ENCODE assay signal across 22 cellular contexts in the genomic region with DNA sequence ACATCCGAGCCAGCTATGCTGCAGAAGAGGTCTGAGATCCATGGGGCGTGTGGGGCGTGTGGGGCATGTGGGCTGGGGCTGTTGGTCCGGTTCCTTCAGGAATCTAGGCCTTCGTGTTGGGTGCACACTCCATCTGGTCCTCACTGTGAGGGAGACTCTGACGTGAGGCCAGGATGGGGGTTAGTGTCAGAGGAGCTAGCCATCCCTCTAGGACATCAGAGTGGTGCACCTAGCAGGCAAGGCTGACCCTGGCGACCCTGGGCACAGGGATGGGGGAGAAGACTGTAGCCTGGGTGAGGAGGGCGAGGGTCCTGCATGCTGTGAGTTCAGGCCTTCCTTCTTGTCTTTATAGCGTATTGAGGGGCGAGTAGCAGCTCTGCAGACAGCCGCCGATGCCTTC. TPM values are rescaled to one million over a fixed set of nuclear protein-coding genes. Genes with fewer than 3 reads are reported as not detected.
A peak's percentile ranks its signal among the peaks of the same experiment; 100 is the strongest.
DNase-seq lines count a peak whose midpoint lies in the region; ATAC-seq and TF ChIP-seq lines count a peak whose summit lies in the region.
"Had no signal": no experiment of that assay in that cellular context is flagged by ENCODE, and none has a peak within 500 bp of the region (broad histone marks: within the 10 kb centered on the region; RNA-seq: fewer than 3 reads in every experiment).

No MANE protein-coding gene starts in this region.

- H3K4me1 ChIP-seq in H9 (ENCODE audit: insufficient read depth, low read length) (no peaks in the 10 kb centered on the region), neuronal stem cell (ENCODE audit: control insufficient read depth in 2 of 2, insufficient read depth in 1 of 2, low read depth in 1 of 2, low read length in 2 of 2) (no peaks in the 10 kb centered on the region), Peyer's patch (no peaks in the 10 kb centered on the region)

- H3K4me2 ChIP-seq in H9 (ENCODE audit: insufficient read depth, insufficient read length, low read length), result no peak overlapping the region
- no peak overlapping the region for H3K4me2 ChIP-seq in neuronal stem cell (ENCODE audit: insufficient read depth, low read length, poor library complexity, severe bottlenecking)

- ATAC-seq in activated naive CD8-positive, alpha-beta T cell treated with anti-CD3 and anti-CD28 coated beads, Interleukin-2, amount 50 U/mL, for 24 hours, result no peak

- H2AFZ ChIP-seq in H9 (ENCODE audit: low read length), result no peak overlapping the region
- H2AFZ ChIP-seq in neuronal stem cell (ENCODE audit: low read length), result no peak overlapping the region

- H3K23ac ChIP-seq in H9 (ENCODE audit: insufficient read length, low read depth, low read length), result no peak overlapping the region
- H3K23ac ChIP-seq in neuronal stem cell (ENCODE audit: low read depth, low read length, poor library complexity), result peak overlapping the region; percentile 38

- WGBS in H9 (ENCODE audit: extremely low coverage, insufficient read length, low lambda C conversion rate), result no CpG with 5 or more reads among the region's 12 CpGs
- WGBS in neuronal stem cell (ENCODE audit: extremely low coverage in 2 of 2, insufficient read length in 2 of 2, insufficient replicate concordance in 1 of 2), 2 donors, result no CpG with 5 or more reads among the region's 12 CpGs

- peaks cover 4 to 24% (median 7%) of the 10 kb centered on the region in 3 experiments; a peak in 5 of 7 replicates for H3K36me3 Mint-ChIP-seq in H9 (ENCODE audit: insufficient read depth in 1 of 3, low read depth in 3 of 3)
- H3K36me3 Mint-ChIP-seq in activated naive CD8-positive, alpha-beta T cell treated with anti-CD3 and anti-CD28 coated beads, Interleukin-2, amount 50 U/mL, for 24 hours (ENCODE audit: low read depth), result peaks cover 10% of the 10 kb centered on the region

- H3K27ac Mint-ChIP-seq in H9, result peak overlapping the region in 2 of 3 experiments; percentile 20 to 61; a peak in 1 of 7 replicates
- peak overlapping the region; percentile 31 for H3K27ac Mint-ChIP-seq in activated naive CD8-positive, alpha-beta T cell treated with anti-CD3 and anti-CD28 coated beads, Interleukin-2, amount 50 U/mL, for 24 hours

- no peak overlapping the region for H3K4me3 Mint-ChIP-seq in H9
- H3K4me3 Mint-ChIP-seq in activated naive CD8-positive, alpha-beta T cell treated with anti-CD3 and anti-CD28 coated beads, Interleukin-2, amount 50 U/mL, for 24 hours, result no peak overlapping the region

- H2BK12ac ChIP-seq in H9 (ENCODE audit: insufficient read length, low read depth, low read length), result no peak overlapping the region
- H2BK12ac ChIP-seq in neuronal stem cell (ENCODE audit: low read length), result no peak overlapping the region

- H3K27me3 ChIP-seq in H9 (ENCODE audit: insufficient read depth, low read length) (no peaks in the 10 kb centered on the region), neuronal stem cell (ENCODE audit: control insufficient read depth in 3 of 3, insufficient read depth in 3 of 3, low read depth in 1 of 3, low read length in 3 of 3) (no peaks in the 10 kb centered on the region), Peyer's patch (no peaks in the 10 kb centered on the region)

- H4K20me1 ChIP-seq in H9 (ENCODE audit: control insufficient read depth, insufficient read depth, insufficient read length), result no peaks in the 10 kb centered on the region

- no peak overlapping the region for H3K27ac ChIP-seq in H9 (ENCODE audit: insufficient read length, low read depth, low read length)
- H3K27ac ChIP-seq in neuronal stem cell (replicated peaks; ENCODE audit: low read length), result no peak overlapping the region
- no peak overlapping the region for H3K27ac ChIP-seq in Peyer's patch
- H3K27ac ChIP-seq: HL-60 had no signal

- H4K8ac ChIP-seq in H9 (replicated peaks; ENCODE audit: insufficient read length, low read depth, low read length) (no peak overlapping the region), neuronal stem cell (ENCODE audit: low read depth, low read length) (no peak overlapping the region)

- H2BK120ac ChIP-seq in H9 (ENCODE audit: low read depth, low read length, poor library complexity, severe bottlenecking) (no peak overlapping the region), neuronal stem cell (ENCODE audit: low read depth, low read length) (no peak overlapping the region)

- DNase-seq in activated effector memory CD4-positive, alpha-beta T cell treated with anti-CD3 and anti-CD28 coated beads, Interleukin-2, amount 50 U/mL, for 16 hours, result peak; percentile 34
- DNase-seq in activated effector memory CD4-positive, alpha-beta T cell treated with Interleukin-2 at 50 U/mL for 16 hours, result no peak
- DNase-seq in H9 (no peak), neuronal stem cell (ENCODE audit: low spot score) (no peak), Peyer's patch (no peak), NCI-H510A treated with DMSO at 0.1 percent for 48 hours (lab: John Stamatoyannopoulos, UW) (no peak)
- no peak for DNase-seq in activated naive CD8-positive, alpha-beta T cell treated with anti-CD3 and anti-CD28 coated beads, Interleukin-2, amount 50 U/mL, for 24 hours
- DNase-seq in activated CD4-positive, alpha-beta T cell treated with anti-CD3 and anti-CD28 coated beads, Interleukin-2, amount 50 U/mL, for 48 hours, result no peak
- DNase-seq: DMS53, GOT3, Karpas-422, NCI-H1092, NCI-H1417 treated with DMSO at 0.1 percent for 48 hours, NCI-H1694 treated with DMSO at 0.1 percent for 48 hours, NCI-H2081, NCI-H2227 treated with DMSO at 0.1 percent for 48 hours, NCI-H69, SHP77 treated with DMSO at 0.1 percent for 48 hours had no signal

- H3K4ac ChIP-seq in H9 (ENCODE audit: low read depth, low read length) (no peak overlapping the region), neuronal stem cell (ENCODE audit: low read length) (no peak overlapping the region)

- no peaks in the 10 kb centered on the region for H3K23me2 ChIP-seq in H9 (ENCODE audit: insufficient read length, low read depth, low read length, poor library complexity, severe bottlenecking)

- H3K27me3 Mint-ChIP-seq in H9 (ENCODE audit: low read depth), result peaks cover 2% of the 10 kb centered on the region; the same call in 1 of the 2 replicates
- no peaks in the 10 kb centered on the region for H3K27me3 Mint-ChIP-seq in activated naive CD8-positive, alpha-beta T cell treated with anti-CD3 and anti-CD28 coated beads, Interleukin-2, amount 50 U/mL, for 24 hours

- H2BK5ac ChIP-seq in H9 (ENCODE audit: insufficient read length, low read length) (no peak overlapping the region), neuronal stem cell (ENCODE audit: low read length) (no peak overlapping the region)

- peaks cover 27 to 65% of the 10 kb centered on the region in 2 donors for H3K36me3 ChIP-seq in neuronal stem cell (replicated peaks in 1 of 2; ENCODE audit: control insufficient read depth in 2 of 2, insufficient read depth in 2 of 2, low read length in 2 of 2)
- peaks cover 0 to 63% (median 0%) of the 10 kb centered on the region in 3 donors for H3K36me3 ChIP-seq in Peyer's patch

- H3K9me3 Mint-ChIP-seq in H9, result no peaks in the 10 kb centered on the region
- no peaks in the 10 kb centered on the region for H3K9me3 Mint-ChIP-seq in activated naive CD8-positive, alpha-beta T cell treated with anti-CD3 and anti-CD28 coated beads, Interleukin-2, amount 50 U/mL, for 24 hours

- H3K79me1 ChIP-seq in H9 (ENCODE audit: insufficient read depth, low read depth, low read length, poor library complexity, severe bottlenecking) (no peaks in the 10 kb centered on the region), neuronal stem cell (ENCODE audit: low read depth, low read length) (no peaks in the 10 kb centered on the region)

- TF ChIP-seq POLR2A in Peyer's patch (IDR thresholded peaks at IDR 0.05), result no peak

- no peak overlapping the region for H3K56ac ChIP-seq in H9 (ENCODE audit: insufficient read length, low read depth, low read length)

- no peak overlapping the region for H3K14ac ChIP-seq in H9 (ENCODE audit: insufficient read depth, low read length)
- no peak overlapping the region for H3K14ac ChIP-seq in neuronal stem cell (ENCODE audit: low read length)

- H3K4me1 Mint-ChIP-seq in H9, result no peaks in the 10 kb centered on the region
- peaks cover 46% of the 10 kb centered on the region for H3K4me1 Mint-ChIP-seq in activated naive CD8-positive, alpha-beta T cell treated with anti-CD3 and anti-CD28 coated beads, Interleukin-2, amount 50 U/mL, for 24 hours

- H3K4me3 ChIP-seq in neuronal stem cell (ENCODE audit: low read length in 2 of 2) (no peak overlapping the region), Peyer's patch (no peak overlapping the region)

- H3K18ac ChIP-seq in H9 (ENCODE audit: insufficient read length, low read depth, low read length) (no peak overlapping the region), neuronal stem cell (ENCODE audit: low read length) (no peak overlapping the region)

- no peaks in the 10 kb centered on the region for H3K79me2 ChIP-seq in H9 (ENCODE audit: insufficient read depth, low read length)

- no peak overlapping the region for H2BK20ac ChIP-seq in H9 (ENCODE audit: low read depth, low read length, poor library complexity, severe bottlenecking)

- H3K9ac ChIP-seq in H9 (ENCODE audit: extremely low read depth, insufficient read length, low read length) (no peak overlapping the region), neuronal stem cell (ENCODE audit: low read depth, low read length, poor library complexity) (no peak overlapping the region)

- H3T11ph ChIP-seq in H9 (ENCODE audit: low read length), result no peak overlapping the region

- H2AK5ac ChIP-seq in H9 (ENCODE audit: insufficient read length, low read length) (no peak overlapping the region), neuronal stem cell (ENCODE audit: low read depth, low read length) (no peak overlapping the region)

- TF ChIP-seq CTCF in H9 (conservative IDR thresholded peaks at IDR 0.05) (no peak), Peyer's patch (IDR thresholded peaks at IDR 0.05) (no peak)

- H4K5ac ChIP-seq in H9 (ENCODE audit: insufficient read length, low read depth, low read length), result no peak overlapping the region

- H3K9me3 ChIP-seq in H9 (ENCODE audit: control insufficient read depth, low read depth, low read length) (no peaks in the 10 kb centered on the region), neuronal stem cell (replicated peaks in 1 of 2; ENCODE audit: control insufficient read depth in 2 of 2, insufficient read depth in 1 of 2, low read depth in 1 of 2, low read length in 2 of 2) (no peaks in the 10 kb centered on the region), Peyer's patch (no peaks in the 10 kb centered on the region)

- H4K91ac ChIP-seq in H9 (ENCODE audit: insufficient read length, low read depth, low read length), result no peak overlapping the region
- H4K91ac ChIP-seq in neuronal stem cell (ENCODE audit: low read depth, low read length, poor library complexity), result no peak overlapping the region

- no peak overlapping the region for H2BK15ac ChIP-seq in H9 (ENCODE audit: low read depth, low read length)
- H2BK15ac ChIP-seq in neuronal stem cell (ENCODE audit: low read length), result no peak overlapping the region

RNA-seq across cellular contexts. Expression of a gene that starts 8.7 kb away (rescaled TPM):
- total RNA-seq in H9 (2021), result 45.2 and 47.8 TPM in 2 replicates
- 149 TPM for polyA plus RNA-seq in neuronal stem cell (2013, experiment 1 of 2)
- 143 TPM for polyA plus RNA-seq in neuronal stem cell (2013, experiment 2 of 2)
- 10 to 100 TPM; 22.8 to 52.8 (median 36.5) TPM for total RNA-seq in Peyer's patch

RNA-seq across cellular contexts. Expression of a gene that starts 24.1 kb away (rescaled TPM):
- total RNA-seq in H9 (2021) (31.6 and 32.1 TPM in 2 replicates), Peyer's patch (10 to 100 TPM; 43.7 to 54.6 (median 45.1) TPM)
- polyA plus RNA-seq in neuronal stem cell (2013, experiment 1 of 2), result 19.8 TPM
- polyA plus RNA-seq in neuronal stem cell (2013, experiment 2 of 2), result 18.6 TPM

RNA-seq across cellular contexts. Expression of a gene that starts 24.2 kb away (rescaled TPM):
- 27.2 and 30.8 TPM in 2 replicates for total RNA-seq in H9 (2021)
- polyA plus RNA-seq in neuronal stem cell (2013, experiment 1 of 2), result 61.0 TPM
- polyA plus RNA-seq in neuronal stem cell (2013, experiment 2 of 2), result 61.2 TPM
- total RNA-seq in Peyer's patch, result 10 to 100 TPM; 25.4 to 99.0 (median 48.7) TPM

RNA-seq across cellular contexts. Expression of a gene that starts 48.5 kb away (rescaled TPM):
- total RNA-seq in H9 (2021), result not detected in 2 replicates
- polyA plus RNA-seq in neuronal stem cell (2013, experiment 1 of 2), result not detected
- not detected for polyA plus RNA-seq in neuronal stem cell (2013, experiment 2 of 2)
- total RNA-seq in Peyer's patch, result not detected
- total RNA-seq: A172, NCI-H460 had no signal
- polyA plus RNA-seq: BJ had no signal

RNA-seq across cellular contexts. Expression of a gene that starts 49.8 kb away (rescaled TPM):
- total RNA-seq in H9 (2021) (not detected in 2 replicates), Peyer's patch (not detected)
- not detected for polyA plus RNA-seq in neuronal stem cell (2013, experiment 1 of 2)
- not detected for polyA plus RNA-seq in neuronal stem cell (2013, experiment 2 of 2)
- total RNA-seq: A172, NCI-H460 had no signal
